ENCODE assay signal across 19 cellular contexts in genomic region chr4:76729460-76729859, GRCh38.
DNase-seq lines count a peak whose midpoint lies in the region; ATAC-seq and TF ChIP-seq lines count a peak whose summit lies in the region.
"Had no signal": no experiment of that assay in that cellular context is flagged by ENCODE, and none has a peak within 500 bp of the region (broad histone marks: within the 10 kb centered on the region; RNA-seq: fewer than 3 reads in every experiment).

No MANE protein-coding gene starts in this region.

- no peak for TF ChIP-seq POLR2A in sigmoid colon (IDR thresholded peaks at IDR 0.05)

- H3K27ac ChIP-seq in sigmoid colon, result peak overlapping the region in 3 of 4 donors; percentile 4 to 29 (median 13)
- H3K27ac ChIP-seq: psoas muscle, SJCRH30, spleen had no signal

- intact Hi-C loops in sigmoid colon (cut with DNase I), result no loop called here

- TF ChIP-seq CTCF in sigmoid colon (IDR thresholded peaks at IDR 0.05), result no peak

- peaks cover 0 to 18% (median 4%) of the 10 kb centered on the region in 4 donors for H3K4me1 ChIP-seq in sigmoid colon
- H3K4me1 ChIP-seq: psoas muscle had no signal

- no peaks in the 10 kb centered on the region for H3K36me3 ChIP-seq in sigmoid colon
- H3K36me3 ChIP-seq: spleen had no signal

- no peak for TF ChIP-seq EP300 in sigmoid colon (IDR thresholded peaks at IDR 0.05)

- H3K27me3 ChIP-seq in sigmoid colon, result no peaks in the 10 kb centered on the region
- H3K27me3 ChIP-seq: SJCRH30 had no signal

- H3K4me3 ChIP-seq in sigmoid colon, result no peak overlapping the region
- H3K4me3 ChIP-seq: psoas muscle, SJCRH30, spleen had no signal

- 81 to 89% methylated on average over 1 of the region's 1 CpG for WGBS in sigmoid colon, 2 donors

- DNase-seq in NAMALWA (ENCODE audit: low spot score) (peak; percentile 21), sigmoid colon (no peak), iPS-NIHi11 (ENCODE audit: low spot score) (no peak), H4 (ENCODE audit: low spot score) (no peak), NCI-H1048 (lab: John Stamatoyannopoulos, UW) (no peak)
- DNase-seq in stimulated activated CD4-positive, alpha-beta T cell treated with anti-CD3 and anti-CD28 coated beads, Interleukin-4, amount 100 ng/mL, for 4 hours, result no peak
- DNase-seq: activated CD4-positive, alpha-beta T cell treated with anti-CD3 and anti-CD28 coated beads for 48 hours; activated CD8-positive, alpha-beta memory T cell treated with anti-CD3 and anti-CD28 coated beads, Interleukin-2, amount 50 U/mL, for 4 hours; activated gamma-delta T cell treated with Interleukin-2 at 50 U/mL for 16 hours; effector memory CD4-positive, alpha-beta T cell; kidney glomerular epithelial cell; MM.1S; NCI-H2029; NCI-H510A treated with DMSO at 0.1 percent for 48 hours; psoas muscle; SJCRH30; spleen had no signal

- ATAC-seq in GM18909 (IDR thresholded peaks at IDR 0.05; ENCODE audit: poor library complexity, unreplicated experiment) (peak; percentile 67), HG02759 (IDR thresholded peaks at IDR 0.05; ENCODE audit: unreplicated experiment) (peak; percentile 62)
- ATAC-seq: psoas muscle had no signal

- no peaks in the 10 kb centered on the region for H3K9me3 ChIP-seq in sigmoid colon
- H3K9me3 ChIP-seq: psoas muscle, SJCRH30, spleen had no signal
